10 cellular contexts compared by ENCODE assay signal in genomic region chr19:35153129-35153522, GRCh38. TPM values are rescaled to one million over a fixed set of nuclear protein-coding genes. Genes with fewer than 3 reads are reported as not detected.
DNase-seq lines count a peak whose midpoint lies in the region; ATAC-seq and TF ChIP-seq lines count a peak whose summit lies in the region.
"Not testable (repeated sequence)": the region's sequence is repeated elsewhere in the genome, so short reads cannot be mapped to it uniquely, and the experiment has no call there.
"Had no signal": no experiment of that assay in that cellular context is flagged by ENCODE, and none has a peak within 500 bp of the region (broad histone marks: within the 10 kb centered on the region; RNA-seq: fewer than 3 reads in every experiment).

No MANE protein-coding gene starts in this region.

- not testable (repeated sequence) for H3K27me3 Mint-ChIP-seq in CD8-positive, alpha-beta T cell (ENCODE audit: low read depth); HFFc6 (ENCODE audit: insufficient read depth); activated CD8-positive, alpha-beta T cell treated with anti-CD3 and anti-CD28 coated beads, Interleukin-2, amount 10 ng/mL, durations not matched to agents 7 days and 5 days (ENCODE audit: low read depth); activated naive CD8-positive, alpha-beta T cell treated with anti-CD3 and anti-CD28 coated beads, Interleukin-2, amount 10 ng/mL, durations not matched to agents 7 days and 5 days; naive thymus-derived CD8-positive, alpha-beta T cell; stimulated activated naive CD8-positive, alpha-beta T cell treated with anti-CD3 and anti-CD28 coated beads, Interleukin-15, Interleukin-2, amounts not matched to agents 100 ng/mL and 50 ng/mL, for 24 hours
- H3K27me3 Mint-ChIP-seq in endothelial cell (ENCODE audit: unreplicated experiment): peaks cover 14% of the 10 kb centered on the region

- peaks cover 14% of the 10 kb centered on the region for H3K36me3 ChIP-seq in CD8-positive, alpha-beta T cell (ENCODE audit: insufficient read depth, low read length)
- H3K36me3 ChIP-seq in SK-N-SH (replicated peaks in 1 of 2; ENCODE audit: control insufficient read depth in 1 of 2, insufficient read depth in 2 of 2, low read length in 1 of 2): not testable (repeated sequence)

- not testable (repeated sequence) for H3K9me3 ChIP-seq in CD8-positive, alpha-beta T cell (ENCODE audit: low read length); SK-N-SH

- not testable (repeated sequence) for H4K20me1 ChIP-seq in SK-N-SH (ENCODE audit: insufficient read depth)

- not testable (repeated sequence) for H3K4me3 ChIP-seq in CD8-positive, alpha-beta T cell (ENCODE audit: low read depth, low read length); SK-N-SH (ENCODE audit: low read depth in 2 of 2, low read length in 1 of 2)

- POLR2A ChIA-PET in CD8-positive, alpha-beta T cell (lab: Charles Lee): interaction anchor here (0.9 to 3.4 kb wide), 5 partner anchors 12 to 115 kb away, joined by 3 to 12 read pairs (median 7); partner anchors contain the start of gene FXYD7
- POLR2A ChIA-PET in SK-N-SH (lab: Yijun Ruan, JAX): not testable (repeated sequence)
- POLR2A ChIA-PET in activated CD8-positive, alpha-beta T cell treated with anti-CD3 and anti-CD28 coated beads, Interleukin-2, amount 10 ng/mL, durations not matched to agents 7 days and 5 days (lab: Charles Lee): interaction anchor here (1.5 to 2.2 kb wide), 5 partner anchors 14 to 116 kb away, joined by 5 to 18 read pairs (median 11); partner anchors contain the start of gene USF2
- POLR2A ChIA-PET in activated naive CD8-positive, alpha-beta T cell treated with anti-CD3 and anti-CD28 coated beads, Interleukin-2, amount 10 ng/mL, durations not matched to agents 7 days and 5 days (lab: Charles Lee): interaction anchor here (0.6 to 3.2 kb wide), 11 partner anchors 12 to 112 kb away, joined by 3 to 40 read pairs (median 10); no protein-coding TSS in a partner anchor
- POLR2A ChIA-PET in naive thymus-derived CD8-positive, alpha-beta T cell (lab: Charles Lee): interaction anchor here (0.6 to 4.6 kb wide), 9 partner anchors 10 to 138 kb away, joined by 3 to 77 read pairs (median 13); partner anchors contain the start of gene FXYD7

- H2AFZ ChIP-seq in SK-N-SH (ENCODE audit: low read depth): not testable (repeated sequence)

- CTCF ChIA-PET in CD8-positive, alpha-beta T cell (lab: Charles Lee): interaction anchor here (0.7 to 3.3 kb wide), 23 partner anchors 9 to 180 kb away, joined by 3 to 32 read pairs (median 5); partner anchors contain the start of genes FXYD7 and LGI4
- CTCF ChIA-PET in SK-N-SH (lab: Yijun Ruan, JAX): interaction anchor here (1.0 to 5.3 kb wide), 10 partner anchors 10 to 119 kb away, joined by 3 to 59 read pairs (median 4); partner anchors contain the start of genes FXYD7 and USF2
- CTCF ChIA-PET in activated CD8-positive, alpha-beta T cell treated with anti-CD3 and anti-CD28 coated beads, Interleukin-2, amount 10 ng/mL, durations not matched to agents 7 days and 5 days (lab: Charles Lee): interaction anchor here (1.0 to 3.8 kb wide), 10 partner anchors 8 to 333 kb away, joined by 3 to 67 read pairs (median 7); partner anchors contain the start of gene FXYD7

- H3K9ac ChIP-seq in SK-N-SH: not testable (repeated sequence)

- H3K4me1 ChIP-seq in CD8-positive, alpha-beta T cell (ENCODE audit: insufficient read depth, low read length): peaks cover 34% of the 10 kb centered on the region
- not testable (repeated sequence) for H3K4me1 ChIP-seq in SK-N-SH (ENCODE audit: control insufficient read depth in 1 of 2, insufficient read depth in 2 of 2, low read depth in 1 of 2, low read length in 1 of 2)

- peaks cover 41% of the 10 kb centered on the region for H3K4me1 Mint-ChIP-seq in CD8-positive, alpha-beta T cell (ENCODE audit: low read depth)
- peaks cover 39% of the 10 kb centered on the region for H3K4me1 Mint-ChIP-seq in HFFc6 (ENCODE audit: low read depth)
- peaks cover 42% of the 10 kb centered on the region for H3K4me1 Mint-ChIP-seq in activated CD8-positive, alpha-beta T cell treated with anti-CD3 and anti-CD28 coated beads, Interleukin-2, amount 10 ng/mL, durations not matched to agents 7 days and 5 days (ENCODE audit: low read depth)
- H3K4me1 Mint-ChIP-seq in activated naive CD8-positive, alpha-beta T cell treated with anti-CD3 and anti-CD28 coated beads, Interleukin-2, amount 10 ng/mL, durations not matched to agents 7 days and 5 days: peaks cover 30% of the 10 kb centered on the region
- H3K4me1 Mint-ChIP-seq in endothelial cell (ENCODE audit: unreplicated experiment): peaks cover 21% of the 10 kb centered on the region
- H3K4me1 Mint-ChIP-seq in naive thymus-derived CD8-positive, alpha-beta T cell: peaks cover 30 to 56% (median 46%) of the 10 kb centered on the region in 4 donors
- H3K4me1 Mint-ChIP-seq in stimulated activated naive CD8-positive, alpha-beta T cell treated with anti-CD3 and anti-CD28 coated beads, Interleukin-15, Interleukin-2, amounts not matched to agents 100 ng/mL and 50 ng/mL, for 24 hours (ENCODE audit: low read depth): peaks cover 42% of the 10 kb centered on the region

- intact Hi-C loops in CD8-positive, alpha-beta T cell (cut with DNase I, micrococcal nuclease): loop anchor here in 1 of 2 experiments (1.0 kb wide), 1 partner anchor 12 kb away; no protein-coding TSS in a partner anchor

- not testable (repeated sequence) for H3K9me3 Mint-ChIP-seq in CD8-positive, alpha-beta T cell; HFFc6; activated CD8-positive, alpha-beta T cell treated with anti-CD3 and anti-CD28 coated beads, Interleukin-2, amount 10 ng/mL, durations not matched to agents 7 days and 5 days (ENCODE audit: insufficient read depth); activated naive CD8-positive, alpha-beta T cell treated with anti-CD3 and anti-CD28 coated beads, Interleukin-2, amount 10 ng/mL, durations not matched to agents 7 days and 5 days; endothelial cell (ENCODE audit: unreplicated experiment); naive thymus-derived CD8-positive, alpha-beta T cell; stimulated activated naive CD8-positive, alpha-beta T cell treated with anti-CD3 and anti-CD28 coated beads, Interleukin-15, Interleukin-2, amounts not matched to agents 100 ng/mL and 50 ng/mL, for 24 hours

- TF ChIP-seq RAD21 in SK-N-SH (IDR thresholded peaks at IDR 0.05; ENCODE audit: low read length): not testable (repeated sequence)

- TF ChIP-seq EP300 in SK-N-SH (IDR thresholded peaks at IDR 0.05; ENCODE audit: borderline replicate concordance in 1 of 2, low read depth in 1 of 2, low read length in 1 of 2): not testable (repeated sequence)

- TF ChIP-seq CTCF in CD8-positive, alpha-beta T cell (IDR thresholded peaks at IDR 0.05); HFFc6 (IDR thresholded peaks at IDR 0.05); SK-N-SH (IDR thresholded peaks at IDR 0.05); endothelial cell (IDR thresholded peaks at IDR 0.05; ENCODE audit: unreplicated experiment): not testable (repeated sequence)

- not testable (repeated sequence) for H3K27ac ChIP-seq in CD8-positive, alpha-beta T cell (ENCODE audit: low read depth, low read length); SK-N-SH (ENCODE audit: low read depth in 2 of 2, low read length in 1 of 2)

- H3K27me3 ChIP-seq in CD8-positive, alpha-beta T cell (ENCODE audit: insufficient read depth, low read length); SK-N-SH (ENCODE audit: insufficient read depth): not testable (repeated sequence)

- H3K9me2 ChIP-seq in SK-N-SH: not testable (repeated sequence)

- not testable (repeated sequence) for ATAC-seq in CD8-positive, alpha-beta T cell; activated CD8-positive, alpha-beta T cell treated with anti-CD3 and anti-CD28 coated beads, Interleukin-2, amount 10 ng/mL, durations not matched to agents 7 days and 5 days; activated naive CD8-positive, alpha-beta T cell treated with anti-CD3 and anti-CD28 coated beads, Interleukin-2, amount 10 ng/mL, durations not matched to agents 7 days and 5 days (ENCODE audit: low read depth); naive thymus-derived CD8-positive, alpha-beta T cell

- H3K36me3 Mint-ChIP-seq in CD8-positive, alpha-beta T cell: peaks cover 38% of the 10 kb centered on the region
- H3K36me3 Mint-ChIP-seq in HFFc6 (ENCODE audit: low read depth): peaks cover 18% of the 10 kb centered on the region
- peaks cover 39% of the 10 kb centered on the region for H3K36me3 Mint-ChIP-seq in activated CD8-positive, alpha-beta T cell treated with anti-CD3 and anti-CD28 coated beads, Interleukin-2, amount 10 ng/mL, durations not matched to agents 7 days and 5 days (ENCODE audit: low read depth)
- H3K36me3 Mint-ChIP-seq in activated naive CD8-positive, alpha-beta T cell treated with anti-CD3 and anti-CD28 coated beads, Interleukin-2, amount 10 ng/mL, durations not matched to agents 7 days and 5 days: peaks cover 19% of the 10 kb centered on the region
- peaks cover 15% of the 10 kb centered on the region for H3K36me3 Mint-ChIP-seq in endothelial cell (ENCODE audit: low read depth, unreplicated experiment)
- peaks cover 2 to 22% (median 7%) of the 10 kb centered on the region in 3 donors for H3K36me3 Mint-ChIP-seq in naive thymus-derived CD8-positive, alpha-beta T cell
- peaks cover 25% of the 10 kb centered on the region for H3K36me3 Mint-ChIP-seq in stimulated activated naive CD8-positive, alpha-beta T cell treated with anti-CD3 and anti-CD28 coated beads, Interleukin-15, Interleukin-2, amounts not matched to agents 100 ng/mL and 50 ng/mL, for 24 hours (ENCODE audit: low read depth)

- H3K4me2 ChIP-seq in SK-N-SH: peak overlapping the region; percentile 98; the same call in 1 of the 2 replicates

- 76% methylated on average over 10 of the region's 10 CpGs for WGBS in SK-N-SH (ENCODE audit: low lambda C conversion rate)

- H3K4me3 Mint-ChIP-seq in CD8-positive, alpha-beta T cell: peak overlapping the region; percentile 100
- H3K4me3 Mint-ChIP-seq in HFFc6 (peak overlapping the region; percentile 50; the same call in 1 of the 2 replicates), endothelial cell (ENCODE audit: unreplicated experiment) (peak overlapping the region; percentile 67)
- peak overlapping the region; percentile 97 for H3K4me3 Mint-ChIP-seq in activated CD8-positive, alpha-beta T cell treated with anti-CD3 and anti-CD28 coated beads, Interleukin-2, amount 10 ng/mL, durations not matched to agents 7 days and 5 days
- H3K4me3 Mint-ChIP-seq in activated naive CD8-positive, alpha-beta T cell treated with anti-CD3 and anti-CD28 coated beads, Interleukin-2, amount 10 ng/mL, durations not matched to agents 7 days and 5 days: peak overlapping the region; percentile 98
- H3K4me3 Mint-ChIP-seq in naive thymus-derived CD8-positive, alpha-beta T cell: peak overlapping the region; percentile 75 to 100 (median 100)
- H3K4me3 Mint-ChIP-seq in stimulated activated naive CD8-positive, alpha-beta T cell treated with anti-CD3 and anti-CD28 coated beads, Interleukin-15, Interleukin-2, amounts not matched to agents 100 ng/mL and 50 ng/mL, for 24 hours: peak overlapping the region; percentile 98

- not testable (repeated sequence) for H3F3A ChIP-seq in SK-N-SH (replicated peaks; ENCODE audit: insufficient read depth)

- not testable (repeated sequence) for DNase-seq in CD8-positive, alpha-beta T cell; HFFc6; SK-N-SH; activated CD8-positive, alpha-beta T cell treated with anti-CD3 and anti-CD28 coated beads, Interleukin-2, amount 10 ng/mL, durations not matched to agents 7 days and 5 days; activated naive CD8-positive, alpha-beta T cell treated with anti-CD3 and anti-CD28 coated beads, Interleukin-2, amount 10 ng/mL, durations not matched to agents 7 days and 5 days; endothelial cell (ENCODE audit: low spot score); naive thymus-derived CD8-positive, alpha-beta T cell

- peak overlapping the region; percentile 98 for H3K27ac Mint-ChIP-seq in CD8-positive, alpha-beta T cell
- H3K27ac Mint-ChIP-seq in HFFc6: peak overlapping the region; percentile 29; the same call in 1 of the 2 replicates
- H3K27ac Mint-ChIP-seq in activated CD8-positive, alpha-beta T cell treated with anti-CD3 and anti-CD28 coated beads, Interleukin-2, amount 10 ng/mL, durations not matched to agents 7 days and 5 days: peak overlapping the region; percentile 26
- not testable (repeated sequence) for H3K27ac Mint-ChIP-seq in activated naive CD8-positive, alpha-beta T cell treated with anti-CD3 and anti-CD28 coated beads, Interleukin-2, amount 10 ng/mL, durations not matched to agents 7 days and 5 days; endothelial cell (ENCODE audit: unreplicated experiment)
- peak overlapping the region in 9 of 10 donors; percentile 35 to 100 (median 96) for H3K27ac Mint-ChIP-seq in naive thymus-derived CD8-positive, alpha-beta T cell
- peak overlapping the region; percentile 48 for H3K27ac Mint-ChIP-seq in stimulated activated naive CD8-positive, alpha-beta T cell treated with anti-CD3 and anti-CD28 coated beads, Interleukin-15, Interleukin-2, amounts not matched to agents 100 ng/mL and 50 ng/mL, for 24 hours

- peaks cover 19% of the 10 kb centered on the region for H3K79me2 ChIP-seq in SK-N-SH (ENCODE audit: insufficient read depth)

RNA-seq across cellular contexts. Expression of gene FXYD5, which starts 1.4 kb away (rescaled TPM):
- 100 to 1,000 TPM; 426 to 440 TPM for total RNA-seq in CD8-positive, alpha-beta T cell
- 100 to 1,000 TPM; 317 to 417 (median 353) TPM for total RNA-seq in HFFc6 (2021; fragmentation: NEBNext Ultra II Directional; extraction: Animal tissue kit (Norgen Biotek cat#: 25700))
- polyA plus RNA-seq in SK-N-SH (2012; rRNA removed): 107 and 195 TPM in 2 replicates
- polyA plus RNA-seq in SK-N-SH (2012; cell fraction: cytosol; rRNA removed): 90.9 and 118 TPM in 2 replicates
- 64.6 and 65.4 TPM in 2 replicates for polyA plus RNA-seq in SK-N-SH (2012; cell fraction: nucleus; rRNA removed)
- total RNA-seq in activated CD8-positive, alpha-beta T cell treated with anti-CD3 and anti-CD28 coated beads, Interleukin-2, amount 10 ng/mL, durations not matched to agents 7 days and 5 days: 100 to 1,000 TPM; 338 to 384 TPM
- total RNA-seq in activated naive CD8-positive, alpha-beta T cell treated with anti-CD3 and anti-CD28 coated beads, Interleukin-2, amount 10 ng/mL, durations not matched to agents 7 days and 5 days: 100 to 1,000 TPM; 353 to 360 TPM
- 78.7 TPM for total RNA-seq in endothelial cell (ENCODE audit: unreplicated experiment)
- total RNA-seq in naive thymus-derived CD8-positive, alpha-beta T cell: 100 to 1,000 TPM; 339 to 351 TPM
- polyA plus RNA-seq in naive thymus-derived CD8-positive, alpha-beta T cell: 100 to 1,000 TPM; 281 to 544 (median 452) TPM

RNA-seq across cellular contexts. Expression of gene FXYD7, which starts 10.1 kb away (rescaled TPM):
- total RNA-seq in CD8-positive, alpha-beta T cell: 10 to 100 TPM; 12.1 to 13.5 TPM
- under 1 TPM in 3 of 6 experiments, not detected in 3; 0.32 to 0.87 (median 0.68) TPM for total RNA-seq in HFFc6 (2021; fragmentation: NEBNext Ultra II Directional; extraction: Animal tissue kit (Norgen Biotek cat#: 25700))
- polyA plus RNA-seq in SK-N-SH (2012; rRNA removed): 0.10 and 0.44 TPM in 2 replicates
- 0.20 and 0.21 TPM in 2 replicates for polyA plus RNA-seq in SK-N-SH (2012; cell fraction: cytosol; rRNA removed)
- polyA plus RNA-seq in SK-N-SH (2012; cell fraction: nucleus; rRNA removed): 0.43 and 0.69 TPM in 2 replicates
- total RNA-seq in activated CD8-positive, alpha-beta T cell treated with anti-CD3 and anti-CD28 coated beads, Interleukin-2, amount 10 ng/mL, durations not matched to agents 7 days and 5 days: 1 to 10 TPM; 4.1 to 5.2 TPM
- 1 to 10 TPM; 5.3 to 6.5 TPM for total RNA-seq in activated naive CD8-positive, alpha-beta T cell treated with anti-CD3 and anti-CD28 coated beads, Interleukin-2, amount 10 ng/mL, durations not matched to agents 7 days and 5 days
- total RNA-seq in endothelial cell (ENCODE audit: unreplicated experiment): 0.67 TPM
- 1 to 10 TPM; 5.4 to 6.4 TPM for total RNA-seq in naive thymus-derived CD8-positive, alpha-beta T cell
- 10 to 100 TPM in 1 of 3 donors, 1 to 10 TPM in 2; 3.7 to 10.2 (median 8.8) TPM for polyA plus RNA-seq in naive thymus-derived CD8-positive, alpha-beta T cell
- total RNA-seq: progenitor cell of endocrine pancreas, Right ventricle myocardium inferior had no signal

RNA-seq across cellular contexts. Expression of gene FXYD1, which starts 14.5 kb away (rescaled TPM):
- total RNA-seq in CD8-positive, alpha-beta T cell: 1 to 10 TPM; 1.2 to 2.4 TPM
- 1 to 10 TPM in 4 of 6 experiments, under 1 TPM in 1, not detected in 1; 0.92 to 2.7 (median 2.1) TPM for total RNA-seq in HFFc6 (2021; fragmentation: NEBNext Ultra II Directional; extraction: Animal tissue kit (Norgen Biotek cat#: 25700))
- polyA plus RNA-seq in SK-N-SH (2012; rRNA removed): 0.12 TPM in 1 of 2 replicates, not detected in the other
- 0.17 TPM in 1 of 2 replicates, not detected in the other for polyA plus RNA-seq in SK-N-SH (2012; cell fraction: cytosol; rRNA removed)
- 0.31 and 0.38 TPM in 2 replicates for polyA plus RNA-seq in SK-N-SH (2012; cell fraction: nucleus; rRNA removed)
- total RNA-seq in activated CD8-positive, alpha-beta T cell treated with anti-CD3 and anti-CD28 coated beads, Interleukin-2, amount 10 ng/mL, durations not matched to agents 7 days and 5 days: 1 to 10 TPM; 1.3 to 1.4 TPM
- not detected for total RNA-seq in activated naive CD8-positive, alpha-beta T cell treated with anti-CD3 and anti-CD28 coated beads, Interleukin-2, amount 10 ng/mL, durations not matched to agents 7 days and 5 days
- not detected for total RNA-seq in endothelial cell (ENCODE audit: unreplicated experiment)
- total RNA-seq in naive thymus-derived CD8-positive, alpha-beta T cell: 1 to 10 TPM in 1 of 2 experiments, not detected in 1; 1.1 TPM
- polyA plus RNA-seq in naive thymus-derived CD8-positive, alpha-beta T cell: under 1 TPM in 2 of 3 donors, not detected in 1; 0.77 TPM
- total RNA-seq: progenitor cell of endocrine pancreas had no signal

RNA-seq across cellular contexts. Expression of gene LGI4, which starts 18.3 kb away (rescaled TPM):
- under 1 TPM; 0.72 to 0.90 TPM for total RNA-seq in CD8-positive, alpha-beta T cell
- total RNA-seq in HFFc6 (2021; fragmentation: NEBNext Ultra II Directional; extraction: Animal tissue kit (Norgen Biotek cat#: 25700)): under 1 TPM in 5 of 6 experiments, not detected in 1; 0.08 to 0.17 (median 0.10) TPM
- polyA plus RNA-seq in SK-N-SH (2012; rRNA removed): 0.05 and 0.15 TPM in 2 replicates
- polyA plus RNA-seq in SK-N-SH (2012; cell fraction: cytosol; rRNA removed): 0.03 TPM in 1 of 2 replicates, not detected in the other
- 1.1 and 1.2 TPM in 2 replicates for polyA plus RNA-seq in SK-N-SH (2012; cell fraction: nucleus; rRNA removed)
- under 1 TPM; 0.13 TPM for total RNA-seq in activated CD8-positive, alpha-beta T cell treated with anti-CD3 and anti-CD28 coated beads, Interleukin-2, amount 10 ng/mL, durations not matched to agents 7 days and 5 days
- under 1 TPM; 0.28 to 0.44 TPM for total RNA-seq in activated naive CD8-positive, alpha-beta T cell treated with anti-CD3 and anti-CD28 coated beads, Interleukin-2, amount 10 ng/mL, durations not matched to agents 7 days and 5 days
- total RNA-seq in endothelial cell (ENCODE audit: unreplicated experiment): 0.10 TPM
- total RNA-seq in naive thymus-derived CD8-positive, alpha-beta T cell: 1 to 10 TPM in 1 of 2 experiments, under 1 TPM in 1; 0.52 to 1.6 TPM
- under 1 TPM in 1 of 3 donors, not detected in 2; 0.18 TPM for polyA plus RNA-seq in naive thymus-derived CD8-positive, alpha-beta T cell
- total RNA-seq: progenitor cell of endocrine pancreas had no signal

RNA-seq across cellular contexts. Expression of gene FXYD3, which starts 37.5 kb away (rescaled TPM):
- total RNA-seq in CD8-positive, alpha-beta T cell: not detected
- not detected for total RNA-seq in HFFc6 (2021; fragmentation: NEBNext Ultra II Directional; extraction: Animal tissue kit (Norgen Biotek cat#: 25700))
- not detected in 2 replicates for polyA plus RNA-seq in SK-N-SH (2012; rRNA removed)
- not detected in 2 replicates for polyA plus RNA-seq in SK-N-SH (2012; cell fraction: cytosol; rRNA removed)
- polyA plus RNA-seq in SK-N-SH (2012; cell fraction: nucleus; rRNA removed): not detected in 2 replicates
- total RNA-seq in activated CD8-positive, alpha-beta T cell treated with anti-CD3 and anti-CD28 coated beads, Interleukin-2, amount 10 ng/mL, durations not matched to agents 7 days and 5 days: not detected
- not detected for total RNA-seq in activated naive CD8-positive, alpha-beta T cell treated with anti-CD3 and anti-CD28 coated beads, Interleukin-2, amount 10 ng/mL, durations not matched to agents 7 days and 5 days
- not detected for total RNA-seq in endothelial cell (ENCODE audit: unreplicated experiment)
- not detected for total RNA-seq in naive thymus-derived CD8-positive, alpha-beta T cell
- polyA plus RNA-seq in naive thymus-derived CD8-positive, alpha-beta T cell: not detected

Comparison
In these comparisons a context has a peak if more than half of its experiments do, and no peak if none do; other contexts are left out.
1. H3K4me3 Mint-ChIP-seq: peak in every context shown above with its lines; median percentile 100 in CD8-positive, alpha-beta T cell; 100 in naive thymus-derived CD8-positive, alpha-beta T cell; 98 in activated naive CD8-positive, alpha-beta T cell treated with anti-CD3 and anti-CD28 coated beads, Interleukin-2, amount 10 ng/mL, durations not matched to agents 7 days and 5 days; 98 in stimulated activated naive CD8-positive, alpha-beta T cell treated with anti-CD3 and anti-CD28 coated beads, Interleukin-15, Interleukin-2, amounts not matched to agents 100 ng/mL and 50 ng/mL, for 24 hours; 97 in activated CD8-positive, alpha-beta T cell treated with anti-CD3 and anti-CD28 coated beads, Interleukin-2, amount 10 ng/mL, durations not matched to agents 7 days and 5 days; 67 in endothelial cell; 50 in HFFc6.